In genomic region chr19:19619121-19619848, GRCh38 we compare ENCODE assay signal across 8 cellular contexts. TPM values are rescaled to one million over a fixed set of nuclear protein-coding genes. Genes with fewer than 3 reads are reported as not detected.
A peak's percentile ranks its signal among the peaks of the same experiment; 100 is the strongest.
DNase-seq lines count a peak whose midpoint lies in the region; TF ChIP-seq lines count a peak whose summit lies in the region.

No MANE protein-coding gene starts in this region.

- H3K4me3 ChIP-seq in CD8-positive, alpha-beta memory T cell (ENCODE audit: low read length), result peak overlapping the region; percentile 50
- peak overlapping the region; percentile 51 for H3K4me3 ChIP-seq in choroid plexus epithelial cell (ENCODE audit: low read depth, low read length)
- peak overlapping the region; percentile 57 to 64 for H3K4me3 ChIP-seq in neutrophil (ENCODE audit: low read depth in 1 of 2, low read length in 1 of 2)

- no peaks in the 10 kb centered on the region for H3K27me3 ChIP-seq in CD8-positive, alpha-beta memory T cell (ENCODE audit: insufficient read depth, low read length, poor library complexity, severe bottlenecking)
- peaks cover 9% of the 10 kb centered on the region for H3K27me3 ChIP-seq in neutrophil

- peak overlapping the region; percentile 71 to 96 (median 93) for H3K4me3 Mint-ChIP-seq in CD8-positive, alpha-beta memory T cell

- H3K36me3 Mint-ChIP-seq in CD8-positive, alpha-beta memory T cell, result peaks cover 0 to 23% (median 5%) of the 10 kb centered on the region in 3 donors

- TF ChIP-seq CTCF in choroid plexus epithelial cell (conservative IDR thresholded peaks at IDR 0.05; ENCODE audit: low read depth, low read length), result no peak
- TF ChIP-seq CTCF in neutrophil (IDR thresholded peaks at IDR 0.05), result no peak
- TF ChIP-seq CTCF in GM20000 (IDR thresholded peaks at IDR 0.05; ENCODE audit: extremely low read depth, missing control alignments), result no peak

- POLR2A ChIA-PET in CD8-positive, alpha-beta memory T cell (lab: Charles Lee), result interaction anchor here (0.6 to 1.0 kb wide), 2 partner anchors 21 to 249 kb away, joined by 3 to 6 read pairs; no protein-coding TSS in a partner anchor

- H3K4me1 Mint-ChIP-seq in CD8-positive, alpha-beta memory T cell, result peaks cover 36 to 60% (median 49%) of the 10 kb centered on the region in 3 donors

- H3K9me3 ChIP-seq in CD8-positive, alpha-beta memory T cell (ENCODE audit: low read length), result no peaks in the 10 kb centered on the region
- H3K9me3 ChIP-seq in neutrophil, result no peaks in the 10 kb centered on the region

- H3K27me3 Mint-ChIP-seq in CD8-positive, alpha-beta memory T cell, result no peaks in the 10 kb centered on the region

- peak overlapping the region; percentile 67 for H3K27ac ChIP-seq in CD8-positive, alpha-beta memory T cell (ENCODE audit: low read depth, low read length)
- H3K27ac ChIP-seq in neutrophil, result peak overlapping the region; percentile 41

- peaks cover 39% of the 10 kb centered on the region for H3K4me1 ChIP-seq in CD8-positive, alpha-beta memory T cell (ENCODE audit: insufficient read depth, low read length)
- peaks cover 13 to 17% of the 10 kb centered on the region in 2 experiments for H3K4me1 ChIP-seq in neutrophil (ENCODE audit: control insufficient read depth in 1 of 2, insufficient read depth in 1 of 2, low read depth in 1 of 2, low read length in 1 of 2)

- CTCF ChIA-PET in CD8-positive, alpha-beta memory T cell (lab: Charles Lee), result interaction anchor here (1.0 to 2.0 kb wide), 3 partner anchors 9 to 87 kb away, joined by 3 to 7 read pairs (median 5); no protein-coding TSS in a partner anchor

- no peak for DNase-seq in CD8-positive, alpha-beta memory T cell
- DNase-seq in MV-4-11 (lab: John Stamatoyannopoulos, UW), result peak; percentile 50
- DNase-seq in choroid plexus epithelial cell (ENCODE audit: low read depth), result no peak
- no peak for DNase-seq in GM20000 (ENCODE audit: low spot score)
- DNase-seq in activated CD4-positive, alpha-beta T cell treated with anti-CD3 and anti-CD28 coated beads, Interleukin-2, amount 50 U/mL, for 1 hour, result no peak
- no peak for DNase-seq in DMS153 treated with DMSO at 0.1 percent for 48 hours (lab: John Stamatoyannopoulos, UW; ENCODE audit: unreplicated experiment)
- DNase-seq in NCI-H1694 (lab: John Stamatoyannopoulos, UW), result no peak

- no peaks in the 10 kb centered on the region for H3K9me3 Mint-ChIP-seq in CD8-positive, alpha-beta memory T cell

- H3K36me3 ChIP-seq in CD8-positive, alpha-beta memory T cell (ENCODE audit: insufficient read depth, low read length), result peaks cover 7% of the 10 kb centered on the region
- peaks cover 27% of the 10 kb centered on the region for H3K36me3 ChIP-seq in neutrophil

- peak overlapping the region; percentile 78 to 99 (median 97) for H3K27ac Mint-ChIP-seq in CD8-positive, alpha-beta memory T cell

RNA-seq across cellular contexts. Expression of gene PBX4, which starts 0.8 kb away (rescaled TPM):
- 10 to 100 TPM; 15.0 to 17.1 TPM for total RNA-seq in CD8-positive, alpha-beta memory T cell
- polyA plus RNA-seq in CD8-positive, alpha-beta memory T cell, result 8.3 TPM

RNA-seq across cellular contexts. Expression of gene LPAR2, which starts 8.7 kb away (rescaled TPM):
- 10 to 100 TPM; 23.6 to 24.8 TPM for total RNA-seq in CD8-positive, alpha-beta memory T cell
- 37.8 TPM for polyA plus RNA-seq in CD8-positive, alpha-beta memory T cell

RNA-seq across cellular contexts. Expression of gene GMIP, which starts 24.2 kb away (rescaled TPM):
- total RNA-seq in CD8-positive, alpha-beta memory T cell, result 10 to 100 TPM; 54.5 to 60.3 TPM
- 71.3 TPM for polyA plus RNA-seq in CD8-positive, alpha-beta memory T cell

RNA-seq across cellular contexts. Expression of gene ATP13A1, which starts 44.2 kb away (rescaled TPM):
- total RNA-seq in CD8-positive, alpha-beta memory T cell, result 10 to 100 TPM; 92.1 to 93.6 TPM
- 41.7 TPM for polyA plus RNA-seq in CD8-positive, alpha-beta memory T cell

RNA-seq across cellular contexts. Expression of gene ZNF101, which starts 49.4 kb away (rescaled TPM):
- 10 to 100 TPM; 73.6 to 74.0 TPM for total RNA-seq in CD8-positive, alpha-beta memory T cell
- polyA plus RNA-seq in CD8-positive, alpha-beta memory T cell, result 103 TPM
